In the genomic region with DNA sequence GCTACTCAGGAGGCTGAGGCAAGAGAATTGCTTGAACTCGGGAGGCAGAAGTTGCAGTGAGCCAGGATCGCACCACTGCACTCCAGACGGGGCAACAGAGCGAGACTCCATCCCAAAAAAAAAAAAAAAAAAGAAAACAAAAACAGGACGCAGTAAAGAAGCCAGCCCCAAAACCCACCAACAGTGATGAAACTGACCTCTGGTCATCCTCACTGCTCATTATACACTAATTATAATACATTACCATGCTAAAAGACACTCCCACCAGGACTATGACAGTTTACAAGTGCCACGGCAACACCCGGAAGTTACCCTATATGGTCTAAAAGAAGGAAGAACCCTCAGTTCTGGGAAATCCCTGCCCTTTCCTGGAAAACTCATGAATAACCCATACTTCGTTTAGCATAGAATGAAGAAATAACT, we compare ENCODE assay signal across 1 cellular context.
A peak's percentile ranks its signal among the peaks of the same experiment; 100 is the strongest.
TF ChIP-seq lines count a peak whose summit lies in the region.

No MANE protein-coding gene starts in this region.

TF ChIP-seq in H1, 55 proteins besides CTCF, POLR2A, EP300 and RAD21:
- no peak for TF ChIP-seq CBX8 (IDR thresholded peaks at IDR 0.05; ENCODE audit: borderline replicate concordance, low read depth, low read length)
- 0 out of 2 replicates have a peak, but pooled peaks have one; percentile 21 for TF ChIP-seq KDM1A (IDR thresholded peaks at IDR 0.05; ENCODE audit: borderline replicate concordance, low read length)
